Comparison of ENCODE assay signal across 8 cellular contexts in genomic region chr12:1531160-1531653, GRCh38.
A peak's percentile ranks its signal among the peaks of the same experiment; 100 is the strongest.
DNase-seq lines count a peak whose midpoint lies in the region; ATAC-seq and TF ChIP-seq lines count a peak whose summit lies in the region.

No MANE protein-coding gene starts in this region.

- no peaks in the 10 kb centered on the region for H3K36me3 ChIP-seq in BE2C
- no peaks in the 10 kb centered on the region for H3K36me3 ChIP-seq in ectodermal cell (ENCODE audit: control insufficient read depth, insufficient read depth, low read length)

- H3K9me3 ChIP-seq in BE2C (no peaks in the 10 kb centered on the region), ectodermal cell (ENCODE audit: control insufficient read depth, low read length) (no peaks in the 10 kb centered on the region)

- H3K4me3 Mint-ChIP-seq in natural killer cell = peak overlapping the region; percentile 70

- no peak overlapping the region for H3K27ac ChIP-seq in ectodermal cell (ENCODE audit: insufficient read depth, low read depth, low read length, poor library complexity, severe bottlenecking)

- peaks cover 71 to 73% of the 10 kb centered on the region in 2 donors for H3K27me3 Mint-ChIP-seq in natural killer cell (ENCODE audit: low read depth in 2 of 2)

- H3K9me3 Mint-ChIP-seq in natural killer cell = no peaks in the 10 kb centered on the region

- H3K4me1 ChIP-seq in BE2C = no peaks in the 10 kb centered on the region
- peaks cover 15% of the 10 kb centered on the region for H3K4me1 ChIP-seq in ectodermal cell (ENCODE audit: control insufficient read depth, insufficient read depth, low read length)

- intact Hi-C loops in natural killer cell (cut with micrococcal nuclease) = no loop called here

- TF ChIP-seq CTCF in BE2C (IDR thresholded peaks at IDR 0.05; ENCODE audit: low read depth, low read length) (no peak), natural killer cell (IDR thresholded peaks at IDR 0.05) (no peak)

- peaks cover 38 to 40% of the 10 kb centered on the region in 2 donors for H3K4me1 Mint-ChIP-seq in natural killer cell

- 6 to 7% methylated on average over 56 of the region's 56 CpGs for WGBS in ectodermal cell, 2 experiments

- ATAC-seq in natural killer cell (peak in 1 of 3 donors; percentile 4), HG02840 (IDR thresholded peaks at IDR 0.05; ENCODE audit: low FRiP score, unreplicated experiment) (no peak), GM19455 (IDR thresholded peaks at IDR 0.05; ENCODE audit: unreplicated experiment) (no peak), GM21526 (IDR thresholded peaks at IDR 0.05; ENCODE audit: low FRiP score, unreplicated experiment) (no peak)

- H3K27ac Mint-ChIP-seq in natural killer cell = no peak overlapping the region

- H3K4me3 ChIP-seq in BE2C (ENCODE audit: low read depth, low read length) (peak overlapping the region; percentile 19; the same call in 1 of the 2 replicates), ectodermal cell (ENCODE audit: insufficient read depth, low read depth, low read length) (peak overlapping the region; percentile 50)

- H3K27me3 ChIP-seq in BE2C (peaks cover 78% of the 10 kb centered on the region), ectodermal cell (ENCODE audit: control insufficient read depth, insufficient read depth, low read length, poor library complexity, severe bottlenecking) (peaks cover 66% of the 10 kb centered on the region)

- H3K36me3 Mint-ChIP-seq in natural killer cell = no peaks in the 10 kb centered on the region

- DNase-seq in BE2C = no peak
- DNase-seq in NCI-H2171 treated with DMSO at 0.1 percent for 48 hours (lab: John Stamatoyannopoulos, UW) = peak; percentile 41
- DNase-seq in natural killer cell = no peak
- no peak for DNase-seq in iPS-NIHi11 (ENCODE audit: low spot score)
